Comparison of ENCODE assay signal across 8 cellular contexts in genomic region chr5:141199359-141200235, GRCh38. TPM values are rescaled to one million over a fixed set of nuclear protein-coding genes. Genes with fewer than 3 reads are reported as not detected.
DNase-seq lines count a peak whose midpoint lies in the region; ATAC-seq and TF ChIP-seq lines count a peak whose summit lies in the region.

Gene PCDHB11 (plus strand): TSS chr5:141199627. CDS start chr5:141199775, 148 bp downstream.

- peak within 1 kb of the TSS; percentile 20 for H3K27ac Mint-ChIP-seq in nephron progenitor cell

- intact Hi-C loops in ovary (cut with DNase I), result no loop called here

- TF ChIP-seq EP300 in ovary (IDR thresholded peaks at IDR 0.05), result no peak

- TF ChIP-seq POLR2A in ovary (IDR thresholded peaks at IDR 0.05), result no peak

- no peaks in the 10 kb centered on the region for H4K20me1 ChIP-seq in Loucy (ENCODE audit: insufficient read depth, low read length, poor library complexity, severe bottlenecking)

- no peak within 1 kb of the TSS for H3K9ac ChIP-seq in Loucy (ENCODE audit: low read depth, low read length, poor library complexity, severe bottlenecking)
- H3K9ac ChIP-seq in SK-N-MC (ENCODE audit: insufficient read length), result peak within 1 kb of the TSS; percentile 84

- H3K27me3 ChIP-seq in Loucy (ENCODE audit: insufficient read depth, low read length, poor library complexity, severe bottlenecking) (no peaks in the 10 kb centered on the region), ovary (no peaks in the 10 kb centered on the region)

- WGBS in ovary, 3 donors, result 18 to 47% (median 45%) methylated on average over 21 of the region's 21 CpGs

- no peaks in the 10 kb centered on the region for H3K4me1 ChIP-seq in Loucy (ENCODE audit: insufficient read depth, low read length, poor library complexity, severe bottlenecking)
- H3K4me1 ChIP-seq in ovary (ENCODE audit: insufficient read depth), result no peaks in the 10 kb centered on the region

- no peaks in the 10 kb centered on the region for H3K4me1 Mint-ChIP-seq in nephron progenitor cell

- H3K9me3 ChIP-seq in Loucy (ENCODE audit: insufficient read depth, low read depth, low read length) (no peaks in the 10 kb centered on the region), SK-N-MC (ENCODE audit: low read depth, low read length) (no peaks in the 10 kb centered on the region; the same call in 1 of the 2 replicates), ovary (peaks cover 6 to 18% of the 10 kb centered on the region in 2 donors)

- no peaks in the 10 kb centered on the region for H3K36me3 ChIP-seq in Loucy (ENCODE audit: insufficient read depth, low read length)
- H3K36me3 ChIP-seq in SK-N-MC (ENCODE audit: insufficient read depth, low read length), result no peaks in the 10 kb centered on the region
- H3K36me3 ChIP-seq in ovary, result no peaks in the 10 kb centered on the region

- no peaks in the 10 kb centered on the region for H3K9me2 ChIP-seq in Loucy (replicated peaks; ENCODE audit: low read depth, low read length)

- peak; percentile 9 for DNase-seq in DMS53 treated with DMSO at 0.1 percent for 48 hours (lab: John Stamatoyannopoulos, UW; ENCODE audit: unreplicated experiment)
- peak; percentile 75 for DNase-seq in SK-N-MC (ENCODE audit: low read depth, low spot score)
- DNase-seq in nephron progenitor cell, result peak; percentile 16
- DNase-seq in ovary, result no peak

- H3K9me3 Mint-ChIP-seq in nephron progenitor cell, result peaks cover 89% of the 10 kb centered on the region

- peaks cover 4% of the 10 kb centered on the region for H3K27me3 Mint-ChIP-seq in nephron progenitor cell (ENCODE audit: low read depth, poor library complexity)

- H3K36me3 Mint-ChIP-seq in nephron progenitor cell (ENCODE audit: low read depth), result peaks cover 69% of the 10 kb centered on the region

- H3K27ac ChIP-seq in SK-N-MC, result no peak within 1 kb of the TSS
- H3K27ac ChIP-seq in ovary, result no peak within 1 kb of the TSS

- ATAC-seq in HG02870 (IDR thresholded peaks at IDR 0.05; ENCODE audit: unreplicated experiment) (no peak), GM21576 (IDR thresholded peaks at IDR 0.05; ENCODE audit: unreplicated experiment) (no peak), HG03139 (IDR thresholded peaks at IDR 0.05; ENCODE audit: unreplicated experiment) (no peak)

- TF ChIP-seq CTCF in Loucy (conservative IDR thresholded peaks at IDR 0.05; ENCODE audit: low read length) (peak; percentile 61), nephron progenitor cell (IDR thresholded peaks at IDR 0.05) (peak; percentile 11), ovary (IDR thresholded peaks at IDR 0.05) (no peak)

- no peaks in the 10 kb centered on the region for H3F3A ChIP-seq in Loucy (ENCODE audit: low read depth)

- H3K4me3 ChIP-seq in Loucy (ENCODE audit: low read length, poor library complexity, severe bottlenecking) (no peak within 1 kb of the TSS), SK-N-MC (peak within 1 kb of the TSS; percentile 88), ovary (no peak within 1 kb of the TSS)

- no peaks in the 10 kb centered on the region for H3K79me2 ChIP-seq in Loucy (ENCODE audit: insufficient read depth, low read length)

- H3K4me3 Mint-ChIP-seq in nephron progenitor cell, result peak within 1 kb of the TSS; percentile 63

- no peak within 1 kb of the TSS for H2AFZ ChIP-seq in Loucy (ENCODE audit: low read length)

- H3K4me2 ChIP-seq in Loucy (ENCODE audit: low read depth, low read length, poor library complexity, severe bottlenecking), result no peak within 1 kb of the TSS

RNA-seq across cellular contexts. Expression of gene PCDHB11, which starts in this region (rescaled TPM):
- 1 to 10 TPM; 2.5 to 9.2 (median 6.0) TPM for total RNA-seq in ovary
- 1 to 10 TPM; 1.8 to 3.2 TPM for polyA plus RNA-seq in ovary

Comparison
In these comparisons a context has a peak if more than half of its experiments do, and no peak if none do; other contexts are left out.
1. DNase-seq: peak in DMS53 treated with DMSO at 0.1 percent for 48 hours (single experiment), SK-N-MC (single experiment) and nephron progenitor cell (single experiment); none in ovary (0 of 5).
2. CTCF ChIP-seq: peak in Loucy (single experiment) and nephron progenitor cell (single experiment); none in ovary (0 of 3).